9 cellular contexts compared by ENCODE assay signal in genomic region chr9:16704489-16705111, GRCh38.
DNase-seq lines count a peak whose midpoint lies in the region; ATAC-seq and TF ChIP-seq lines count a peak whose summit lies in the region.
"Had no signal": no experiment of that assay in that cellular context is flagged by ENCODE, and none has a peak within 500 bp of the region (broad histone marks: within the 10 kb centered on the region; RNA-seq: fewer than 3 reads in every experiment).

No MANE protein-coding gene starts in this region.

- peak overlapping the region; percentile 29 for H3K4me3 ChIP-seq in MG63
- H3K4me3 ChIP-seq in endodermal cell (ENCODE audit: low read length), result no peak overlapping the region
- no peak overlapping the region for H3K4me3 ChIP-seq in lung
- peak overlapping the region in 2 of 4 donors; percentile 15 to 42 for H3K4me3 ChIP-seq in tibial nerve

- no peaks in the 10 kb centered on the region for H3K36me3 Mint-ChIP-seq in endodermal cell (ENCODE audit: low read depth)

- H3K4me1 ChIP-seq in endodermal cell (ENCODE audit: control insufficient read depth, insufficient read depth, low read length), result peaks cover 6% of the 10 kb centered on the region
- no peaks in the 10 kb centered on the region for H3K4me1 ChIP-seq in lung (ENCODE audit: control insufficient read depth in 2 of 2, insufficient read depth in 2 of 2, low read length in 2 of 2)
- peaks cover 0 to 60% (median 3%) of the 10 kb centered on the region in 4 donors for H3K4me1 ChIP-seq in tibial nerve

- no peak for TF ChIP-seq EP300 in tibial nerve (IDR thresholded peaks at IDR 0.05)

- H3K27ac ChIP-seq in endodermal cell (ENCODE audit: low read depth, low read length) (peak overlapping the region; percentile 67), lung (ENCODE audit: low read depth in 1 of 2, low read length in 1 of 2) (peak overlapping the region; percentile 74 to 91), tibial nerve (peak overlapping the region; percentile 58 to 87 (median 70))

- peak; percentile 30 for ATAC-seq in lung (ENCODE audit: insufficient read depth, low FRiP score)
- no peak for ATAC-seq in HG02981 (IDR thresholded peaks at IDR 0.05; ENCODE audit: unreplicated experiment)

- H3K27ac Mint-ChIP-seq in endodermal cell, result peak overlapping the region; percentile 39

- H3K9ac ChIP-seq in endodermal cell (ENCODE audit: extremely low read depth, low read length, poor library complexity, severe bottlenecking), result peak overlapping the region; percentile 6

- H3K4me3 Mint-ChIP-seq in endodermal cell, result peak overlapping the region; percentile 34

- H3K4me1 Mint-ChIP-seq in endodermal cell, result peaks cover 28% of the 10 kb centered on the region

- H3K36me3 ChIP-seq in MG63 (peaks cover 5% of the 10 kb centered on the region; the same call in 1 of the 2 replicates), endodermal cell (ENCODE audit: control insufficient read depth, insufficient read depth, low read length) (no peaks in the 10 kb centered on the region), lung (ENCODE audit: control insufficient read depth in 2 of 2, insufficient read depth in 2 of 2, low read length in 2 of 2) (no peaks in the 10 kb centered on the region), tibial nerve (no peaks in the 10 kb centered on the region)

- DNase-seq in MG63, result peak; percentile 90
- DNase-seq in endodermal cell, result peak; percentile 73
- DNase-seq in lung (ENCODE audit: low spot score), result no peak
- peak in 1 of 2 donors; percentile 31 for DNase-seq in tibial nerve (ENCODE audit: low spot score in 2 of 2)
- no peak for DNase-seq in inferior parietal cortex (ENCODE audit: extremely low spot score)
- DNase-seq in NCI-H2081 (lab: John Stamatoyannopoulos, UW), result no peak
- no peak for DNase-seq in dermis blood vessel endothelial cell
- DNase-seq: stimulated activated CD4-positive, alpha-beta T cell treated with anti-CD3 and anti-CD28 coated beads, Interleukin-4, amount 100 ng/mL, for 1 hour had no signal

- no peak for TF ChIP-seq CTCF in endodermal cell (conservative IDR thresholded peaks at IDR 0.05)
- no peak for TF ChIP-seq CTCF in lung (IDR thresholded peaks at IDR 0.05; ENCODE audit: control extremely low read depth, extremely low read depth)
- TF ChIP-seq CTCF in tibial nerve (IDR thresholded peaks at IDR 0.05), result no peak

- no peak for TF ChIP-seq POLR2A in tibial nerve (IDR thresholded peaks at IDR 0.05)

- 11 to 47% methylated on average over 2 to 7 of the region's 9 CpGs for WGBS in endodermal cell (ENCODE audit: insufficient coverage in 1 of 2, insufficient read length in 1 of 2), 2 experiments
- WGBS in lung, 2 donors, result 65 to 79% methylated on average over 9 of the region's 9 CpGs
- WGBS in tibial nerve, 2 donors, result 17 to 24% methylated on average over 9 of the region's 9 CpGs

- H3K9me3 Mint-ChIP-seq in endodermal cell, result no peaks in the 10 kb centered on the region

- H3K27me3 ChIP-seq in MG63 (no peaks in the 10 kb centered on the region), endodermal cell (ENCODE audit: control insufficient read depth, insufficient read depth, low read length, poor library complexity, severe bottlenecking) (no peaks in the 10 kb centered on the region), lung (ENCODE audit: control insufficient read depth, insufficient read depth) (no peaks in the 10 kb centered on the region), tibial nerve (no peaks in the 10 kb centered on the region)

- H3K27me3 Mint-ChIP-seq in endodermal cell (ENCODE audit: insufficient read depth), result no peaks in the 10 kb centered on the region

- H3K9me3 ChIP-seq in MG63, result no peaks in the 10 kb centered on the region
- no peaks in the 10 kb centered on the region for H3K9me3 ChIP-seq in endodermal cell (ENCODE audit: control insufficient read depth, low read length)
- no peaks in the 10 kb centered on the region for H3K9me3 ChIP-seq in lung (ENCODE audit: control insufficient read depth in 2 of 2, insufficient read depth in 1 of 2, low read length in 1 of 2)
- H3K9me3 ChIP-seq in tibial nerve, result no peaks in the 10 kb centered on the region

Comparison
In these comparisons a context has a peak if more than half of its experiments do, and no peak if none do; other contexts are left out.
1. DNase-seq: peak in MG63 (single experiment) and endodermal cell (single experiment); none in lung (single experiment), inferior parietal cortex (single experiment), NCI-H2081 (0 of 2) and dermis blood vessel endothelial cell (single experiment).
2. Peak in every context shown above with its lines, with median percentiles within 50 percentile points of each other: H3K27ac ChIP-seq.